Comparison of ENCODE assay signal across 26 cellular contexts in genomic region chr7:95682913-95683312, GRCh38.
"Had no signal": no experiment of that assay in that cellular context is flagged by ENCODE, and none has a peak within 500 bp of the region (broad histone marks: within the 10 kb centered on the region; RNA-seq: fewer than 3 reads in every experiment).

No MANE protein-coding gene starts in this region.

- H3K4me1 ChIP-seq: Peyer's patch had no signal

- H3K36me3 ChIP-seq: cardiac muscle cell, MG63, Peyer's patch had no signal

- H3K4me3 Mint-ChIP-seq: activated CD4-positive, alpha-beta memory T cell treated with anti-CD3 and anti-CD28 coated beads, Interleukin-2, amount 10 ng/mL, durations not matched to agents 7 days and 5 days; activated naive CD4-positive, alpha-beta T cell treated with anti-CD3 and anti-CD28 coated beads, Interleukin-2, amount 50 U/mL, for 24 hours; activated T-helper 1 cell treated with anti-CD3 and anti-CD28 coated beads, Interleukin-12 subunit alpha, Interleukin-12 subunit beta, Interleukin-2, Interleukin-4 antibody, amounts not matched to agents 30 ng/mL and 10 ng/mL and 1 ng/mL, durations not matched to agents 14 hours and 24 hours and 36 hours; brain had no signal

- H3K9me3 ChIP-seq: MG63, Peyer's patch had no signal

- H3K27me3 ChIP-seq: cardiac muscle cell, MG63, Peyer's patch had no signal

- H3K27me3 Mint-ChIP-seq: activated naive CD4-positive, alpha-beta T cell treated with anti-CD3 and anti-CD28 coated beads, Interleukin-2, amount 50 U/mL, for 24 hours; brain had no signal

- H3K9me3 Mint-ChIP-seq: activated CD4-positive, alpha-beta memory T cell treated with anti-CD3 and anti-CD28 coated beads, Interleukin-2, amount 10 ng/mL, durations not matched to agents 7 days and 5 days; activated naive CD4-positive, alpha-beta T cell treated with anti-CD3 and anti-CD28 coated beads, Interleukin-2, amount 50 U/mL, for 24 hours; activated T-helper 1 cell treated with anti-CD3 and anti-CD28 coated beads, Interleukin-12 subunit alpha, Interleukin-12 subunit beta, Interleukin-2, Interleukin-4 antibody, amounts not matched to agents 30 ng/mL and 10 ng/mL and 1 ng/mL, durations not matched to agents 14 hours and 24 hours and 36 hours; brain had no signal

- H3K27ac ChIP-seq: cardiac muscle cell, Peyer's patch, VCaP had no signal

- H3K36me3 Mint-ChIP-seq: activated naive CD4-positive, alpha-beta T cell treated with anti-CD3 and anti-CD28 coated beads, Interleukin-2, amount 50 U/mL, for 24 hours; brain had no signal

- DNase-seq: activated CD4-positive, alpha-beta memory T cell treated with anti-CD3 and anti-CD28 coated beads, Interleukin-2, amount 10 ng/mL, durations not matched to agents 7 days and 5 days; activated CD4-positive, alpha-beta T cell treated with anti-CD3 and anti-CD28 coated beads, Interleukin-2, amount 50 U/mL, for 1 hour; activated CD4-positive, CD25-positive, alpha-beta regulatory T cell; activated CD8-positive, alpha-beta memory T cell treated with anti-CD3 and anti-CD28 coated beads, Interleukin-2, amount 50 U/mL, for 48 hours; activated effector memory CD4-positive, alpha-beta T cell treated with Interleukin-2 at 50 U/mL for 16 hours; activated naive CD4-positive, alpha-beta T cell; activated T-cell treated with anti-CD3 and anti-CD28 coated beads, Interleukin-2, amount 50 U/mL, for 1 hour; amniotic stem cell; KG1; MG63; NCI-H1105; NCI-H1436; NCI-H1694 treated with DMSO at 0.1 percent for 48 hours; NCI-H2029 treated with DMSO at 0.1 percent for 48 hours; NCI-H345; NCI-H510A; NCI-H526 treated with DMSO at 0.1 percent for 48 hours; Peyer's patch; SHP77 treated with DMSO at 0.1 percent for 48 hours; T-helper 2 cell; T1000 had no signal

- H3K4me3 ChIP-seq: cardiac muscle cell, MG63, Peyer's patch had no signal

- H3K4me1 Mint-ChIP-seq: activated CD4-positive, alpha-beta memory T cell treated with anti-CD3 and anti-CD28 coated beads, Interleukin-2, amount 10 ng/mL, durations not matched to agents 7 days and 5 days; activated naive CD4-positive, alpha-beta T cell treated with anti-CD3 and anti-CD28 coated beads, Interleukin-2, amount 50 U/mL, for 24 hours had no signal

- H3K27ac Mint-ChIP-seq: activated CD4-positive, alpha-beta memory T cell treated with anti-CD3 and anti-CD28 coated beads, Interleukin-2, amount 10 ng/mL, durations not matched to agents 7 days and 5 days; activated naive CD4-positive, alpha-beta T cell treated with anti-CD3 and anti-CD28 coated beads, Interleukin-2, amount 50 U/mL, for 24 hours; activated T-helper 1 cell treated with anti-CD3 and anti-CD28 coated beads, Interleukin-12 subunit alpha, Interleukin-12 subunit beta, Interleukin-2, Interleukin-4 antibody, amounts not matched to agents 30 ng/mL and 10 ng/mL and 1 ng/mL, durations not matched to agents 14 hours and 24 hours and 36 hours; brain had no signal
